8 cellular contexts compared by ENCODE assay signal in the genomic region with DNA sequence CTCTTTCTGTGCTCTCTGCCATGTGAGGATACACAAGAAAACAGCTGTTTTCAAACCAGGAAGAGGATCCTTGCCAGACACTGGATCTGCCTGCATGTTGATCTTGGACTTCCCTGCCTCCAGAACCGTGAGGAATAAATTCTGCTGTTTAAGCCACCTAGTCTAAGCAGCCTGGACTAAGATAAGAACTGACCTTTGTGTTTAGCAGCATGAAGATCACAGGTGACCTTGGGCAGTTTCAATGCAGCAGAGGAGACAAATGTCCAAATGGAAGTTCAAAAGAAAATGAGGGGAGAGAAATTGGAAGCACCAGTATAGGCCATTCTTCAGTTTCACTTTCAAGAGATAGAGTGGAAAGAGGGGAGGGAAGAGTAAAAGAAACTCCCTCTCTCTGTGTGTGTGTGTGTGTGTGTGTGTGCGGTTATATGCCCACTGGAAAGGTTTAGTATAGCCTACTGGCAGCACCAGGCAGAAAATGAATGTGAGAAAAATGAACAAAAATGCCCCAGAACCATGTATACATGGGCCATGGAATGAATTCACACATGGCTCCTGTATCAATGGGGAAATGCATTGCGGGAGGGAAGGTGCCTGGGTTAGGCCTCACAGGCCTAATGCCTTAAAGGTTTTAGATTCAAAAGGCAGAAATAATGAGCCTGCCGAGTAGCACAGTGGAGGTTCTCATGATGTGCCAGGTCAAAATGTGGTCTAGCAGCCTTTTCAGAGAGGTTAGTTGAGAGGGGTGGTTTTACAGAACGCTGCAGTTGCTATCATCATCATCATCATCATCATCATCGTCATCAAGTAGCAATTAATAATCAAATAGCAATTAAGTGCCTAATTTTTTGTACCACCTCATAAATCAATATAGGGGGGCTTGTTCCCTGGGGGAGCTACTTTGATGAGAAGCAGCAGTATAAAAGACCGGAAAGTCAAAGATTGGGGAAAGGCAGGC. TPM values are rescaled to one million over a fixed set of nuclear protein-coding genes. Genes with fewer than 3 reads are reported as not detected.
DNase-seq lines count a peak whose midpoint lies in the region; ATAC-seq and TF ChIP-seq lines count a peak whose summit lies in the region.

No MANE protein-coding gene starts in this region.

- no peak overlapping the region for H3K4me3 Mint-ChIP-seq in MCF 10A (ENCODE audit: unreplicated experiment)

- intact Hi-C loops in MCF 10A (cut with micrococcal nuclease) = loop anchor here (5.0 kb wide), 3 partner anchors 62 to 152 kb away; no protein-coding TSS in a partner anchor

- peak overlapping the region; percentile 78 for H3K4me3 ChIP-seq in AG09309 (ENCODE audit: control insufficient read depth, low read depth, low read length)
- peak overlapping the region; percentile 57 to 99 for H3K4me3 ChIP-seq in muscle layer of duodenum (ENCODE audit: low read depth in 1 of 2, low read length in 2 of 2)

- TSS peak; percentile 41 for BruUV-seq in MCF 10A (replicated peaks; lab: Mats Ljungman, UMichigan)

- no peak overlapping the region for H3K27ac Mint-ChIP-seq in MCF 10A (ENCODE audit: low read depth, unreplicated experiment)

- no peaks in the 10 kb centered on the region for H3K36me3 ChIP-seq in muscle layer of duodenum (ENCODE audit: control insufficient read depth in 1 of 2, insufficient read depth in 2 of 2, low read length in 2 of 2)

- CTCF ChIA-PET in MCF 10A (lab: Yijun Ruan, JAX) = interaction anchor here (0.6 kb wide), 1 partner anchor 306 kb away, joined by 4 read pairs; no protein-coding TSS in a partner anchor

- H3K27me3 ChIP-seq in muscle layer of duodenum (ENCODE audit: low read depth, low read length) = no peaks in the 10 kb centered on the region

- H3K27ac ChIP-seq in muscle layer of duodenum (ENCODE audit: low read length) = no peak overlapping the region

- TF ChIP-seq CTCF in AG09309 (IDR thresholded peaks at IDR 0.05; ENCODE audit: control insufficient read depth, insufficient read depth, low read depth, low read length, missing control alignments) (no peak), MCF 10A (IDR thresholded peaks at IDR 0.05; ENCODE audit: unreplicated experiment) (no peak), omental fat pad (IDR thresholded peaks at IDR 0.05) (no peak)

- H3K36me3 Mint-ChIP-seq in MCF 10A (ENCODE audit: insufficient read depth, unreplicated experiment) = no peaks in the 10 kb centered on the region

- H3K4me1 Mint-ChIP-seq in MCF 10A (ENCODE audit: insufficient read depth, unreplicated experiment) = peaks cover 14% of the 10 kb centered on the region

- ATAC-seq in GM21619 (IDR thresholded peaks at IDR 0.05; ENCODE audit: unreplicated experiment) (no peak), omental fat pad (ENCODE audit: low FRiP score) (no peak)

- H3K4me1 ChIP-seq in muscle layer of duodenum (ENCODE audit: control insufficient read depth in 1 of 2, insufficient read depth in 2 of 2, low read length in 2 of 2) = peaks cover 0 to 15% of the 10 kb centered on the region in 2 donors

- no peaks in the 10 kb centered on the region for H3K9me3 Mint-ChIP-seq in MCF 10A (ENCODE audit: unreplicated experiment)

- POLR2A ChIA-PET in MCF 10A (lab: Yijun Ruan, JAX) = interaction anchor here (0.6 to 1.7 kb wide), 8 partner anchors 9 to 127 kb away, joined by 3 to 10 read pairs (median 4); no protein-coding TSS in a partner anchor

- H3K9me3 ChIP-seq in muscle layer of duodenum (ENCODE audit: control insufficient read depth in 1 of 2, low read length in 2 of 2) = no peaks in the 10 kb centered on the region

- no peaks in the 10 kb centered on the region for H3K27me3 Mint-ChIP-seq in MCF 10A (ENCODE audit: insufficient read depth, unreplicated experiment)

- DNase-seq in AG09309 (ENCODE audit: low read depth) (no peak), HT-29 (ENCODE audit: low spot score) (peak; percentile 26), MCF 10A (ENCODE audit: unreplicated experiment) (no peak), SK-N-DZ (ENCODE audit: low spot score) (no peak), NCI-H1092 (lab: John Stamatoyannopoulos, UW) (no peak), omental fat pad (ENCODE audit: low spot score) (no peak)

RNA-seq across cellular contexts. Expression of gene CERS6, which starts 1.1 kb away (rescaled TPM):
- total RNA-seq in HT-29 (2014; rRNA removed; shearing (Covaris generic)) = 28.0 and 32.0 TPM in 2 replicates
- total RNA-seq in MCF 10A (2022) = 24.3 and 27.4 TPM in 2 replicates
- 27.7 and 30.4 TPM in 2 replicates for polyA plus RNA-seq in SK-N-DZ (2014; cell fraction: cytosol; rRNA removed)
- 19.0 and 27.7 TPM in 2 replicates for polyA plus RNA-seq in SK-N-DZ (2014; cell fraction: nucleus; rRNA removed)
- total RNA-seq in omental fat pad = 10 to 100 TPM; 25.9 to 57.2 (median 35.8) TPM
